ENCODE assay signal across 23 cellular contexts in genomic region chr1:66388918-66389317, GRCh38.
A peak's percentile ranks its signal among the peaks of the same experiment; 100 is the strongest.
DNase-seq lines count a peak whose midpoint lies in the region; FAIRE-seq and TF ChIP-seq lines count a peak whose summit lies in the region.
"Had no signal": no experiment of that assay in that cellular context is flagged by ENCODE, and none has a peak within 500 bp of the region (broad histone marks: within the 10 kb centered on the region; RNA-seq: fewer than 3 reads in every experiment).

No MANE protein-coding gene starts in this region.

- peak; percentile 24 for DNase-seq in DMS 273 (lab: John Stamatoyannopoulos, UW; ENCODE audit: unreplicated experiment)
- DNase-seq in DMS 273 treated with DMSO at 0.1 percent for 48 hours (lab: John Stamatoyannopoulos, UW) = no peak
- peak; percentile 73 for DNase-seq in NCI-H1105 treated with DMSO at 0.1 percent for 48 hours (lab: John Stamatoyannopoulos, UW)
- DNase-seq in midbrain (lab: John Stamatoyannopoulos, UW) = peak; percentile 39
- no peak for DNase-seq in NCI-H1436 treated with DMSO at 0.1 percent for 48 hours (lab: John Stamatoyannopoulos, UW)
- no peak for DNase-seq in SK-N-DZ (ENCODE audit: low spot score)
- DNase-seq in GM12892 (ENCODE audit: insufficient read length) = no peak
- DNase-seq: AML-193, DMS79, KG1, NCI-H1417 treated with DMSO at 0.1 percent for 48 hours, NCI-H187 treated with DMSO at 0.1 percent for 48 hours, NCI-H2107, NCI-H510A, NCI-H774, OCI-M1 had no signal

- no peak for TF ChIP-seq POLR2A in GM12892 (IDR thresholded peaks at IDR 0.05; ENCODE audit: low read depth, low read length)

- FAIRE-seq in GM12892 (lab: Jason Lieb, UNC) = no peak
- FAIRE-seq: D721Med, H54, HTR-8/SVneo, RCC 7860 had no signal

- TF ChIP-seq CTCF in VCaP (conservative IDR thresholded peaks at IDR 0.05) = no peak

- peak overlapping the region; percentile 62 for H3K27ac ChIP-seq in VCaP
- H3K27ac ChIP-seq: 22Rv1, C4-2B had no signal

Comparison
In these comparisons a context has a peak if more than half of its experiments do, and no peak if none do; other contexts are left out.
1. DNase-seq: peak in DMS 273 (single experiment), NCI-H1105 treated with DMSO at 0.1 percent for 48 hours (single experiment) and midbrain (single experiment); none in DMS 273 treated with DMSO at 0.1 percent for 48 hours (single experiment), NCI-H1436 treated with DMSO at 0.1 percent for 48 hours (single experiment), SK-N-DZ (single experiment) and GM12892 (single experiment).